In genomic region chr11:48052183-48053040, GRCh38 we compare ENCODE assay signal across 10 cellular contexts.
DNase-seq lines count a peak whose midpoint lies in the region; ATAC-seq, FAIRE-seq and TF ChIP-seq lines count a peak whose summit lies in the region.
"Had no signal": no experiment of that assay in that cellular context is flagged by ENCODE, and none has a peak within 500 bp of the region (broad histone marks: within the 10 kb centered on the region; RNA-seq: fewer than 3 reads in every experiment).

No MANE protein-coding gene starts in this region.

- H3K4me3 Mint-ChIP-seq in activated T-helper 2 cell treated with anti-CD3 and anti-CD28 coated beads, Interferon-gamma antibody, Interleukin-2, Interleukin-4, amounts not matched to agents 10 μg/mL and 5 μg/mL and 100 μg/mL, durations not matched to agents 14 hours and 24 hours and 36 hours (ENCODE audit: low read depth): no peak overlapping the region
- H3K4me3 Mint-ChIP-seq: nephron progenitor cell; stimulated activated naive CD8-positive, alpha-beta T cell treated with anti-CD3 and anti-CD28 coated beads, Interleukin-15, amount 100 ng/mL, for 72 hours had no signal

- no peaks in the 10 kb centered on the region for H3K9me3 Mint-ChIP-seq in activated T-helper 2 cell treated with anti-CD3 and anti-CD28 coated beads, Interferon-gamma antibody, Interleukin-2, Interleukin-4, amounts not matched to agents 10 μg/mL and 5 μg/mL and 100 μg/mL, durations not matched to agents 14 hours and 24 hours and 36 hours
- H3K9me3 Mint-ChIP-seq: nephron progenitor cell; stimulated activated naive CD8-positive, alpha-beta T cell treated with anti-CD3 and anti-CD28 coated beads, Interleukin-15, amount 100 ng/mL, for 72 hours had no signal

- peaks cover 25% of the 10 kb centered on the region for H3K36me3 Mint-ChIP-seq in activated T-helper 2 cell treated with anti-CD3 and anti-CD28 coated beads, Interferon-gamma antibody, Interleukin-2, Interleukin-4, amounts not matched to agents 10 μg/mL and 5 μg/mL and 100 μg/mL, durations not matched to agents 14 hours and 24 hours and 36 hours (ENCODE audit: low read depth)

- ATAC-seq in A549 (peak; percentile 30 to 61; a peak in 5 of 6 replicates), left lung (peak; percentile 65)
- ATAC-seq: stimulated activated naive CD8-positive, alpha-beta T cell treated with anti-CD3 and anti-CD28 coated beads, Interleukin-15, amount 100 ng/mL, for 72 hours had no signal

- peak overlapping the region; percentile 44 for H3K4me2 ChIP-seq in A549

- intact Hi-C loops in activated T-helper 2 cell treated with anti-CD3 and anti-CD28 coated beads, Interferon-gamma antibody, Interleukin-2, Interleukin-4, amounts not matched to agents 10 μg/mL and 5 μg/mL and 100 μg/mL, durations not matched to agents 14 hours and 24 hours and 36 hours (cut with micrococcal nuclease): no loop called here
- intact Hi-C loops in left lung (cut with DNase I): no loop called here

- TF ChIP-seq POLR2A in A549 (IDR thresholded peaks at IDR 0.05; ENCODE audit: low read length): no peak

- POLR2A ChIA-PET in A549 (lab: Yijun Ruan, JAX): interaction anchor here (1.3 kb wide), 1 partner anchor 69 kb away, joined by 3 read pairs; no protein-coding TSS in a partner anchor

- H3K27me3 ChIP-seq in left lung: no peaks in the 10 kb centered on the region

- H3K27ac ChIP-seq in A549: peak overlapping the region; percentile 50 to 67; a peak in 5 of 6 replicates
- H3K27ac ChIP-seq in left lung: peak overlapping the region; percentile 50 to 60

- no peak for TF ChIP-seq EP300 in A549 (IDR thresholded peaks at IDR 0.05)

- peaks cover 66% of the 10 kb centered on the region for H3K4me1 Mint-ChIP-seq in activated T-helper 2 cell treated with anti-CD3 and anti-CD28 coated beads, Interferon-gamma antibody, Interleukin-2, Interleukin-4, amounts not matched to agents 10 μg/mL and 5 μg/mL and 100 μg/mL, durations not matched to agents 14 hours and 24 hours and 36 hours (ENCODE audit: low read depth)

- no peak for TF ChIP-seq RAD21 in A549 (conservative IDR thresholded peaks at IDR 0.05 in 1 of 2, IDR thresholded peaks at IDR 0.05 in 1 of 2)

- FAIRE-seq in A549 (lab: Jason Lieb, UNC): no peak

- H3K4me1 ChIP-seq in A549 (peaks cover 81% of the 10 kb centered on the region), left lung (peaks cover 14 to 91% of the 10 kb centered on the region in 2 donors)

- no peaks in the 10 kb centered on the region for H3K27me3 Mint-ChIP-seq in activated T-helper 2 cell treated with anti-CD3 and anti-CD28 coated beads, Interferon-gamma antibody, Interleukin-2, Interleukin-4, amounts not matched to agents 10 μg/mL and 5 μg/mL and 100 μg/mL, durations not matched to agents 14 hours and 24 hours and 36 hours (ENCODE audit: low read depth)
- H3K27me3 Mint-ChIP-seq: stimulated activated naive CD8-positive, alpha-beta T cell treated with anti-CD3 and anti-CD28 coated beads, Interleukin-15, amount 100 ng/mL, for 72 hours had no signal

- H3K4me3 ChIP-seq in A549 (no peak overlapping the region), GM12864 (ENCODE audit: low read depth, low read length) (no peak overlapping the region), left lung (no peak overlapping the region)

- H3K36me3 ChIP-seq in left lung: no peaks in the 10 kb centered on the region

- WGBS in A549 (ENCODE audit: missing lambda C conversion rate): 58% methylated on average over 9 of the region's 9 CpGs

- TF ChIP-seq CTCF in A549 (IDR thresholded peaks at IDR 0.05) (no peak), GM12864 (IDR thresholded peaks at IDR 0.05; ENCODE audit: low read depth, low read length, missing control alignments) (peak; percentile 5), left lung (IDR thresholded peaks at IDR 0.05) (no peak)

- H3K27ac Mint-ChIP-seq in activated T-helper 2 cell treated with anti-CD3 and anti-CD28 coated beads, Interferon-gamma antibody, Interleukin-2, Interleukin-4, amounts not matched to agents 10 μg/mL and 5 μg/mL and 100 μg/mL, durations not matched to agents 14 hours and 24 hours and 36 hours: peak overlapping the region; percentile 0

- DNase-seq in A549 (ENCODE audit: low read depth in 1 of 2, low spot score in 1 of 2): peak in 1 of 2 experiments; percentile 62
- no peak for DNase-seq in GM12864 (ENCODE audit: low read depth)
- DNase-seq in activated T-helper 2 cell treated with anti-CD3 and anti-CD28 coated beads, Interferon-gamma antibody, Interleukin-2, Interleukin-4, amounts not matched to agents 10 μg/mL and 5 μg/mL and 100 μg/mL, durations not matched to agents 14 hours and 24 hours and 36 hours (ENCODE audit: low spot score): no peak
- DNase-seq in left lung: peak; percentile 72 to 78
- no peak for DNase-seq in OCI-M1 (lab: John Stamatoyannopoulos, UW)
- DNase-seq in NCI-H2227 treated with DMSO at 0.1 percent for 48 hours (lab: John Stamatoyannopoulos, UW): no peak
- DNase-seq in SK-N-DZ (ENCODE audit: low spot score): no peak
- no peak for DNase-seq in stimulated activated CD4-positive, alpha-beta T cell treated with anti-CD3 and anti-CD28 coated beads, Interleukin-2, amount 100 ng/mL, for 48 hours
- DNase-seq: nephron progenitor cell; stimulated activated naive CD8-positive, alpha-beta T cell treated with anti-CD3 and anti-CD28 coated beads, Interleukin-15, amount 100 ng/mL, for 72 hours had no signal

- CTCF ChIA-PET in A549 (lab: Yijun Ruan, JAX): interaction anchor here (1.0 to 1.4 kb wide), 3 partner anchors 24 to 118 kb away, joined by 3 to 6 read pairs (median 4); no protein-coding TSS in a partner anchor

- H3K9me3 ChIP-seq in A549: no peaks in the 10 kb centered on the region
- no peaks in the 10 kb centered on the region for H3K9me3 ChIP-seq in left lung

TF ChIP-seq in A549, 52 proteins besides CTCF, POLR2A, EP300 and RAD21:
- no peak; the same call in 1 of the 2 replicates for TF ChIP-seq GATA3 (IDR thresholded peaks at IDR 0.05; ENCODE audit: borderline replicate concordance)
- peak; percentile 27; the same call in 1 of the 2 replicates for TF ChIP-seq MAX (IDR thresholded peaks at IDR 0.05)

Comparison
In these comparisons a context has a peak if more than half of its experiments do, and no peak if none do; other contexts are left out.
1. DNase-seq: peak in left lung (2 of 2); none in GM12864 (single experiment), activated T-helper 2 cell treated with anti-CD3 and anti-CD28 coated beads, Interferon-gamma antibody, Interleukin-2, Interleukin-4, amounts not matched to agents 10 μg/mL and 5 μg/mL and 100 μg/mL, durations not matched to agents 14 hours and 24 hours and 36 hours (single experiment), OCI-M1 (single experiment), NCI-H2227 treated with DMSO at 0.1 percent for 48 hours (single experiment), SK-N-DZ (single experiment) and stimulated activated CD4-positive, alpha-beta T cell treated with anti-CD3 and anti-CD28 coated beads, Interleukin-2, amount 100 ng/mL, for 48 hours (0 of 2).